8 cellular contexts compared by ENCODE assay signal in genomic region chr12:120437735-120438494, GRCh38. TPM values are rescaled to one million over a fixed set of nuclear protein-coding genes. Genes with fewer than 3 reads are reported as not detected.
DNase-seq lines count a peak whose midpoint lies in the region; ATAC-seq and TF ChIP-seq lines count a peak whose summit lies in the region.

COX6A1 (plus strand) TSS chr12:120438113; CDS start chr12:120438127, 14 bp downstream.

- H3K4me3 ChIP-seq in DND-41 (ENCODE audit: low read depth in 1 of 2, low read length in 2 of 2) (peak within 1 kb of the TSS; percentile 44 to 76), KMS-11 (IDR thresholded peaks at IDR 0.05; ENCODE audit: insufficient read depth, low read depth, low read length) (no peak within 1 kb of the TSS), Peyer's patch (peak within 1 kb of the TSS; percentile 64 to 94 (median 75)), esophagus muscularis mucosa (peak within 1 kb of the TSS; percentile 64 to 90 (median 74))

- H3K79me2 ChIP-seq in DND-41 (ENCODE audit: insufficient read depth, low read length) (peaks cover 42% of the 10 kb centered on the region), KMS-11 (ENCODE audit: insufficient read depth, low read depth) (peaks cover 10% of the 10 kb centered on the region)

- H2AFZ ChIP-seq in DND-41 (ENCODE audit: low read depth, low read length) (peak within 1 kb of the TSS; percentile 78), KMS-11 (ENCODE audit: low read depth) (peak within 1 kb of the TSS; percentile 62; the same call in 1 of the 2 replicates)

- H3K4me1 ChIP-seq in DND-41 (ENCODE audit: insufficient read depth, low read length), result peaks cover 25% of the 10 kb centered on the region
- H3K4me1 ChIP-seq in KMS-11 (ENCODE audit: low read depth, poor library complexity, severe bottlenecking), result peaks cover 12% of the 10 kb centered on the region
- H3K4me1 ChIP-seq in Peyer's patch, result peaks cover 0 to 18% (median 11%) of the 10 kb centered on the region in 4 donors
- peaks cover 16 to 25% (median 22%) of the 10 kb centered on the region in 4 donors for H3K4me1 ChIP-seq in esophagus muscularis mucosa

- peak; percentile 99 for DNase-seq in DND-41
- peak; percentile 95 to 99 (median 96) for DNase-seq in Peyer's patch
- DNase-seq in activated T-cell treated with anti-CD3 and anti-CD28 coated beads, Interleukin-2, amount 50 U/mL, for 48 hours, result peak; percentile 96 to 97
- peak; percentile 98 for DNase-seq in esophagus muscularis mucosa (ENCODE audit: extremely low spot score)
- DNase-seq in myocyte (ENCODE audit: low read depth), result peak; percentile 98
- DNase-seq in stimulated activated CD8-positive, alpha-beta memory T cell treated with anti-CD3 and anti-CD28 coated beads, Interleukin-7, amount 100 ng/mL, for 48 hours (ENCODE audit: extremely low read depth in 1 of 2, low read depth in 1 of 2), result peak; percentile 95 to 100

- peak; percentile 15 for TF ChIP-seq CTCF in DND-41 (IDR thresholded peaks at IDR 0.05; ENCODE audit: borderline replicate concordance, extremely low read depth, low read length, poor library complexity, severe bottlenecking)
- no peak for TF ChIP-seq CTCF in KMS-11 (conservative IDR thresholded peaks at IDR 0.05; ENCODE audit: low read depth, low read length)
- peak in 1 of 6 experiments; percentile 16 for TF ChIP-seq CTCF in Peyer's patch (IDR thresholded peaks at IDR 0.05)
- TF ChIP-seq CTCF in esophagus muscularis mucosa (IDR thresholded peaks at IDR 0.05), result peak; percentile 3 to 26 (median 13)

- peak within 1 kb of the TSS; percentile 68 for H3K27ac ChIP-seq in DND-41 (ENCODE audit: low read length)
- H3K27ac ChIP-seq in KMS-11, result peak within 1 kb of the TSS; percentile 43; the same call in 1 of the 2 replicates
- H3K27ac ChIP-seq in Peyer's patch, result peak within 1 kb of the TSS; percentile 75 to 92 (median 84)
- peak within 1 kb of the TSS; percentile 80 to 87 (median 83) for H3K27ac ChIP-seq in esophagus muscularis mucosa (replicated peaks in 1 of 4)

- H3K9ac ChIP-seq in DND-41 (ENCODE audit: low read depth, low read length), result peak within 1 kb of the TSS; percentile 56
- H3K9ac ChIP-seq in KMS-11, result peak within 1 kb of the TSS; percentile 46; the same call in 1 of the 2 replicates

- H3K9me3 ChIP-seq in DND-41 (ENCODE audit: insufficient read depth, low read length, severe bottlenecking), result no peaks in the 10 kb centered on the region
- H3K9me3 ChIP-seq in Peyer's patch, result no peaks in the 10 kb centered on the region
- no peaks in the 10 kb centered on the region for H3K9me3 ChIP-seq in esophagus muscularis mucosa

- TF ChIP-seq EP300 in esophagus muscularis mucosa (IDR thresholded peaks at IDR 0.05), result no peak

- H4K20me1 ChIP-seq in DND-41 (ENCODE audit: insufficient read depth, low read length) (peaks cover 17% of the 10 kb centered on the region), KMS-11 (ENCODE audit: insufficient read depth) (no peaks in the 10 kb centered on the region)

- intact Hi-C loops in esophagus muscularis mucosa (cut with DNase I), result loop anchor here (1.0 kb wide), 1 partner anchor 113 kb away; no protein-coding TSS in a partner anchor

- peak; percentile 65 to 76 for TF ChIP-seq POLR2A in Peyer's patch (IDR thresholded peaks at IDR 0.05)
- TF ChIP-seq POLR2A in esophagus muscularis mucosa (IDR thresholded peaks at IDR 0.05; ENCODE audit: low read depth), result no peak

- peak; percentile 98 for ATAC-seq in DND-41 (ENCODE audit: insufficient read depth, low read depth)
- peak; percentile 93 for ATAC-seq in GM21737 (IDR thresholded peaks at IDR 0.05; ENCODE audit: unreplicated experiment)

- H3K27me3 ChIP-seq in DND-41 (ENCODE audit: insufficient read depth, low read length, poor library complexity) (no peaks in the 10 kb centered on the region), KMS-11 (ENCODE audit: insufficient read depth, low read depth) (no peaks in the 10 kb centered on the region), Peyer's patch (no peaks in the 10 kb centered on the region), esophagus muscularis mucosa (peaks cover 0 to 19% (median 0%) of the 10 kb centered on the region in 4 donors)

- H3K4me2 ChIP-seq in DND-41 (ENCODE audit: insufficient read depth, low read length) (peak within 1 kb of the TSS; percentile 96), KMS-11 (peak within 1 kb of the TSS; percentile 55)

- peaks cover 34% of the 10 kb centered on the region for H3K36me3 ChIP-seq in DND-41 (ENCODE audit: insufficient read depth, low read length)
- no peaks in the 10 kb centered on the region for H3K36me3 ChIP-seq in KMS-11 (ENCODE audit: insufficient read depth)
- H3K36me3 ChIP-seq in Peyer's patch, result peaks cover 0 to 29% (median 0%) of the 10 kb centered on the region in 3 donors
- peaks cover 0 to 33% (median 26%) of the 10 kb centered on the region in 4 donors for H3K36me3 ChIP-seq in esophagus muscularis mucosa

- under 1% methylated on average over 56 of the region's 59 CpGs for WGBS in esophagus muscularis mucosa

RNA-seq across cellular contexts. Expression of gene COX6A1, which starts in this region (rescaled TPM):
- total RNA-seq in Peyer's patch, result 1,000 to 10,000 TPM in 2 of 4 donors, 100 to 1,000 TPM in 2; 175 to 1,520 (median 1,006) TPM
- total RNA-seq in esophagus muscularis mucosa, result 100 to 1,000 TPM; 499 to 689 (median 548) TPM
- 281 and 325 TPM in 2 replicates for total RNA-seq in myocyte
- 537 TPM for polyA plus RNA-seq in myocyte (2012)
